Comparison of ENCODE assay signal across 10 cellular contexts in genomic region chr18:24530630-24531111, GRCh38.
DNase-seq lines count a peak whose midpoint lies in the region; ATAC-seq and TF ChIP-seq lines count a peak whose summit lies in the region.
"Had no signal": no experiment of that assay in that cellular context is flagged by ENCODE, and none has a peak within 500 bp of the region (broad histone marks: within the 10 kb centered on the region; RNA-seq: fewer than 3 reads in every experiment).

No MANE protein-coding gene starts in this region.

- H3K4me1 Mint-ChIP-seq in activated CD8-positive, alpha-beta T cell treated with anti-CD3 and anti-CD28 coated beads for 36 hours (ENCODE audit: low read depth) = peaks cover 7% of the 10 kb centered on the region
- no peaks in the 10 kb centered on the region for H3K4me1 Mint-ChIP-seq in activated CD8-positive, alpha-beta T cell treated with anti-CD3 and anti-CD28 coated beads, Interleukin-2, amount 10 ng/mL, durations not matched to agents 7 days and 5 days (ENCODE audit: low read depth)
- H3K4me1 Mint-ChIP-seq in stimulated activated effector memory CD8-positive, alpha-beta T cell treated with anti-CD3 and anti-CD28 coated beads, Interleukin-12 subunit alpha, Interleukin-12 subunit beta, amount 100 ng/mL, for 72 hours = no peaks in the 10 kb centered on the region

- H3K9me3 Mint-ChIP-seq in activated CD8-positive, alpha-beta T cell treated with anti-CD3 and anti-CD28 coated beads for 36 hours = no peaks in the 10 kb centered on the region
- no peaks in the 10 kb centered on the region for H3K9me3 Mint-ChIP-seq in activated CD8-positive, alpha-beta T cell treated with anti-CD3 and anti-CD28 coated beads, Interleukin-2, amount 10 ng/mL, durations not matched to agents 7 days and 5 days (ENCODE audit: insufficient read depth)
- H3K9me3 Mint-ChIP-seq in stimulated activated effector memory CD8-positive, alpha-beta T cell treated with anti-CD3 and anti-CD28 coated beads, Interleukin-12 subunit alpha, Interleukin-12 subunit beta, amount 100 ng/mL, for 72 hours = peaks cover 4% of the 10 kb centered on the region

- DNase-seq in activated CD8-positive, alpha-beta T cell treated with anti-CD3 and anti-CD28 coated beads for 36 hours = peak; percentile 41
- no peak for DNase-seq in activated CD8-positive, alpha-beta T cell treated with anti-CD3 and anti-CD28 coated beads, Interleukin-2, amount 10 ng/mL, durations not matched to agents 7 days and 5 days
- DNase-seq in OCI-M1 (lab: John Stamatoyannopoulos, UW) (peak; percentile 71), fibroblast of mammary gland (ENCODE audit: low read depth) (peak; percentile 65), hippocampal formation (lab: John Stamatoyannopoulos, UW) (no peak), lower lobe of right lung (no peak)
- DNase-seq in stimulated activated effector memory CD8-positive, alpha-beta T cell treated with anti-CD3 and anti-CD28 coated beads, Interleukin-12 subunit alpha, Interleukin-12 subunit beta, amount 100 ng/mL, for 72 hours (ENCODE audit: low spot score in 2 of 2) = no peak
- DNase-seq: activated CD4-positive, CD25-positive, alpha-beta regulatory T cell treated with anti-CD3 and anti-CD28 coated beads, Interleukin-2, amount 50 U/mL, for 72 hours had no signal

- no peaks in the 10 kb centered on the region for H3K4me1 ChIP-seq in lower lobe of right lung

- H3K4me3 Mint-ChIP-seq in activated CD8-positive, alpha-beta T cell treated with anti-CD3 and anti-CD28 coated beads for 36 hours = no peak overlapping the region
- no peak overlapping the region for H3K4me3 Mint-ChIP-seq in activated CD8-positive, alpha-beta T cell treated with anti-CD3 and anti-CD28 coated beads, Interleukin-2, amount 10 ng/mL, durations not matched to agents 7 days and 5 days
- H3K4me3 Mint-ChIP-seq in stimulated activated effector memory CD8-positive, alpha-beta T cell treated with anti-CD3 and anti-CD28 coated beads, Interleukin-12 subunit alpha, Interleukin-12 subunit beta, amount 100 ng/mL, for 72 hours = no peak overlapping the region

- H3K4me3 ChIP-seq in fibroblast of mammary gland (ENCODE audit: control insufficient read depth, low read depth, low read length) = no peak overlapping the region
- no peak overlapping the region for H3K4me3 ChIP-seq in lower lobe of right lung

- POLR2A ChIA-PET in activated CD8-positive, alpha-beta T cell treated with anti-CD3 and anti-CD28 coated beads for 36 hours (lab: Charles Lee) = no interaction called here
- POLR2A ChIA-PET in activated CD8-positive, alpha-beta T cell treated with anti-CD3 and anti-CD28 coated beads, Interleukin-2, amount 10 ng/mL, durations not matched to agents 7 days and 5 days (lab: Charles Lee) = no interaction called here

- H3K27ac ChIP-seq in lower lobe of right lung = no peak overlapping the region
- H3K27ac ChIP-seq: KMS-11 had no signal

- no peaks in the 10 kb centered on the region for H3K27me3 ChIP-seq in lower lobe of right lung (ENCODE audit: low read depth)

- peak; percentile 83 for ATAC-seq in activated CD8-positive, alpha-beta T cell treated with anti-CD3 and anti-CD28 coated beads for 36 hours
- no peak for ATAC-seq in activated CD8-positive, alpha-beta T cell treated with anti-CD3 and anti-CD28 coated beads, Interleukin-2, amount 10 ng/mL, durations not matched to agents 7 days and 5 days
- ATAC-seq in stimulated activated effector memory CD8-positive, alpha-beta T cell treated with anti-CD3 and anti-CD28 coated beads, Interleukin-12 subunit alpha, Interleukin-12 subunit beta, amount 100 ng/mL, for 72 hours = peak; percentile 75
- no peak for ATAC-seq in HG03159 (IDR thresholded peaks at IDR 0.05; ENCODE audit: unreplicated experiment)
- no peak for ATAC-seq in lower lobe of right lung

- no peaks in the 10 kb centered on the region for H3K9me3 ChIP-seq in lower lobe of right lung

- no peaks in the 10 kb centered on the region for H3K36me3 ChIP-seq in lower lobe of right lung

- TF ChIP-seq CTCF in activated CD8-positive, alpha-beta T cell treated with anti-CD3 and anti-CD28 coated beads for 36 hours (IDR thresholded peaks at IDR 0.05) = no peak
- TF ChIP-seq CTCF in fibroblast of mammary gland (conservative IDR thresholded peaks at IDR 0.05; ENCODE audit: control insufficient read depth, insufficient read depth, low read depth, low read length) (no peak), lower lobe of right lung (IDR thresholded peaks at IDR 0.05) (no peak)

- H3K36me3 Mint-ChIP-seq in activated CD8-positive, alpha-beta T cell treated with anti-CD3 and anti-CD28 coated beads for 36 hours (ENCODE audit: low read depth) = no peaks in the 10 kb centered on the region
- no peaks in the 10 kb centered on the region for H3K36me3 Mint-ChIP-seq in activated CD8-positive, alpha-beta T cell treated with anti-CD3 and anti-CD28 coated beads, Interleukin-2, amount 10 ng/mL, durations not matched to agents 7 days and 5 days (ENCODE audit: low read depth)
- H3K36me3 Mint-ChIP-seq in stimulated activated effector memory CD8-positive, alpha-beta T cell treated with anti-CD3 and anti-CD28 coated beads, Interleukin-12 subunit alpha, Interleukin-12 subunit beta, amount 100 ng/mL, for 72 hours = no peaks in the 10 kb centered on the region

- H3K27me3 Mint-ChIP-seq in activated CD8-positive, alpha-beta T cell treated with anti-CD3 and anti-CD28 coated beads for 36 hours = peaks cover 26% of the 10 kb centered on the region
- H3K27me3 Mint-ChIP-seq in activated CD8-positive, alpha-beta T cell treated with anti-CD3 and anti-CD28 coated beads, Interleukin-2, amount 10 ng/mL, durations not matched to agents 7 days and 5 days (ENCODE audit: low read depth) = peaks cover 9% of the 10 kb centered on the region

- intact Hi-C loops in activated CD8-positive, alpha-beta T cell treated with anti-CD3 and anti-CD28 coated beads for 36 hours (cut with micrococcal nuclease) = no loop called here
- intact Hi-C loops in lower lobe of right lung (cut with DNase I) = no loop called here

- CTCF ChIA-PET in activated CD8-positive, alpha-beta T cell treated with anti-CD3 and anti-CD28 coated beads for 36 hours (lab: Charles Lee) = interaction anchor here (0.7 to 2.9 kb wide), 4 partner anchors 9 to 42 kb away, joined by 3 to 11 read pairs (median 4); no protein-coding TSS in a partner anchor
- CTCF ChIA-PET in activated CD8-positive, alpha-beta T cell treated with anti-CD3 and anti-CD28 coated beads, Interleukin-2, amount 10 ng/mL, durations not matched to agents 7 days and 5 days (lab: Charles Lee) = no interaction called here

- no peak overlapping the region for H3K27ac Mint-ChIP-seq in activated CD8-positive, alpha-beta T cell treated with anti-CD3 and anti-CD28 coated beads for 36 hours
- no peak overlapping the region for H3K27ac Mint-ChIP-seq in activated CD8-positive, alpha-beta T cell treated with anti-CD3 and anti-CD28 coated beads, Interleukin-2, amount 10 ng/mL, durations not matched to agents 7 days and 5 days
- H3K27ac Mint-ChIP-seq in stimulated activated effector memory CD8-positive, alpha-beta T cell treated with anti-CD3 and anti-CD28 coated beads, Interleukin-12 subunit alpha, Interleukin-12 subunit beta, amount 100 ng/mL, for 72 hours = no peak overlapping the region

Comparison
In these comparisons a context has a peak if more than half of its experiments do, and no peak if none do; other contexts are left out.
1. ATAC-seq: peak in activated CD8-positive, alpha-beta T cell treated with anti-CD3 and anti-CD28 coated beads for 36 hours (single experiment) and stimulated activated effector memory CD8-positive, alpha-beta T cell treated with anti-CD3 and anti-CD28 coated beads, Interleukin-12 subunit alpha, Interleukin-12 subunit beta, amount 100 ng/mL, for 72 hours (single experiment); none in activated CD8-positive, alpha-beta T cell treated with anti-CD3 and anti-CD28 coated beads, Interleukin-2, amount 10 ng/mL, durations not matched to agents 7 days and 5 days (single experiment), HG03159 (single experiment) and lower lobe of right lung (0 of 2).
2. DNase-seq: peak in activated CD8-positive, alpha-beta T cell treated with anti-CD3 and anti-CD28 coated beads for 36 hours (single experiment), OCI-M1 (single experiment) and fibroblast of mammary gland (single experiment); none in activated CD8-positive, alpha-beta T cell treated with anti-CD3 and anti-CD28 coated beads, Interleukin-2, amount 10 ng/mL, durations not matched to agents 7 days and 5 days (single experiment), stimulated activated effector memory CD8-positive, alpha-beta T cell treated with anti-CD3 and anti-CD28 coated beads, Interleukin-12 subunit alpha, Interleukin-12 subunit beta, amount 100 ng/mL, for 72 hours (0 of 2), hippocampal formation (0 of 2) and lower lobe of right lung (single experiment).